24 cellular contexts compared by ENCODE assay signal in the genomic region with DNA sequence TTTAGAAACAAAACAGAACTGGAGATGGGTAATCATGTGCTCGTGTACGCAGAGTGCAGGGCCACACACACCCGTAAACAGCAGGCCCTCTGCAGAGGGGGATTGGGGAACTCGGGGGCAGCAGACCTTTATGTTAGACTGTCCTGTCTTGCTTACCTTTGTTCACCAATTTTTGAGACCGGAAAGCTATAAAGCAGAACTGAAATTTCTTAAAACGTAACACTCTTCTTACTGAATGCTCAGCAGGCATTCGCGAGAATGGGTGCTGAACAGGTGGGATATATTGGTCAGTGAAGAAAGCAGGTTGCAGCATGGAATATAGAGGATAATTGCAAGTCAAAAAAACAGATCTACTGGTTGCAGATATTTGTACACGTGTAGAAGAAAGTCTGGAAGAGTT.
"Had no signal": no experiment of that assay in that cellular context is flagged by ENCODE, and none has a peak within 500 bp of the region (broad histone marks: within the 10 kb centered on the region; RNA-seq: fewer than 3 reads in every experiment).

No MANE protein-coding gene starts in this region.

- H3K36me3 Mint-ChIP-seq: activated CD8-positive, alpha-beta memory T cell treated with anti-CD3 and anti-CD28 coated beads, Interleukin-2, amount 10 ng/mL, durations not matched to agents 7 days and 5 days; activated naive CD4-positive, alpha-beta T cell treated with anti-CD3 and anti-CD28 coated beads, Interleukin-2, amount 50 U/mL, for 72 hours; natural killer cell treated with Interleukin-12 subunit alpha and Interleukin-12 subunit beta and Interleukin-15 and Interleukin-18, amount 100 ng/mL, for 72 hours; type B pancreatic cell had no signal

- H3K4me3 Mint-ChIP-seq: activated B cell treated with CpG ODN at 0.5 μM for 24 hours; activated CD8-positive, alpha-beta memory T cell treated with anti-CD3 and anti-CD28 coated beads, Interleukin-2, amount 10 ng/mL, durations not matched to agents 7 days and 5 days; activated CD8-positive, alpha-beta T cell treated with anti-CD3 and anti-CD28 coated beads for 36 hours; activated T-cell treated with anti-CD3 and anti-CD28 coated beads, Interleukin-2, amount 50 U/mL, for 72 hours; endodermal cell; natural killer cell treated with Interleukin-12 subunit alpha and Interleukin-12 subunit beta and Interleukin-15 and Interleukin-18, amount 100 ng/mL, for 72 hours; stimulated activated naive CD8-positive, alpha-beta T cell treated with anti-CD3 and anti-CD28 coated beads, Interleukin-15, Interleukin-2, amounts not matched to agents 100 ng/mL and 50 ng/mL, for 24 hours; T-helper 2 cell treated with Interferon-gamma antibody and Interleukin-4, amounts not matched to agents 5 μg/mL and 100 μg/mL, for 36 hours; type B pancreatic cell had no signal

- H3K4me3 ChIP-seq: breast epithelium, heart left ventricle, lower lobe of right lung, mucosa of descending colon, ovary, right lobe of liver, thoracic aorta had no signal

- H3K9me3 ChIP-seq: breast epithelium, lower lobe of right lung, mucosa of descending colon, ovary, right lobe of liver, thoracic aorta had no signal

- H3K9me3 Mint-ChIP-seq: activated B cell treated with CpG ODN at 0.5 μM for 24 hours; activated CD8-positive, alpha-beta T cell treated with anti-CD3 and anti-CD28 coated beads for 36 hours; activated naive CD4-positive, alpha-beta T cell treated with anti-CD3 and anti-CD28 coated beads, Interleukin-2, amount 50 U/mL, for 72 hours; activated T-cell treated with anti-CD3 and anti-CD28 coated beads, Interleukin-2, amount 50 U/mL, for 72 hours; endodermal cell; natural killer cell treated with Interleukin-12 subunit alpha and Interleukin-12 subunit beta and Interleukin-15 and Interleukin-18, amount 100 ng/mL, for 72 hours; T-helper 2 cell treated with Interferon-gamma antibody and Interleukin-4, amounts not matched to agents 5 μg/mL and 100 μg/mL, for 36 hours; type B pancreatic cell had no signal

- H3K36me3 ChIP-seq: breast epithelium, heart left ventricle, lower lobe of right lung, ovary, right lobe of liver, thoracic aorta had no signal

- H3K27me3 ChIP-seq: ovary, right lobe of liver had no signal

- H3K27ac ChIP-seq: breast epithelium, heart left ventricle, lower lobe of right lung, ovary, right lobe of liver, thoracic aorta had no signal

- H3K4me1 ChIP-seq: breast epithelium, heart left ventricle, lower lobe of right lung, right lobe of liver had no signal

- H3K4me1 Mint-ChIP-seq: activated B cell treated with CpG ODN at 0.5 μM for 24 hours had no signal

- DNase-seq: activated B cell treated with CpG ODN at 0.5 μM for 24 hours; activated CD4-positive, alpha-beta T cell treated with anti-CD3 and anti-CD28 coated beads, Interleukin-2, amount 50 U/mL, for 1 hour; activated CD8-positive, alpha-beta memory T cell treated with anti-CD3 and anti-CD28 coated beads, Interleukin-2, amount 10 ng/mL, durations not matched to agents 7 days and 5 days; activated CD8-positive, alpha-beta T cell treated with anti-CD3 and anti-CD28 coated beads for 36 hours; activated naive CD4-positive, alpha-beta T cell; activated T-cell treated with anti-CD3 and anti-CD28 coated beads, Interleukin-2, amount 50 U/mL, for 72 hours; central memory CD4-positive, alpha-beta T cell; endodermal cell; foreskin fibroblast; heart left ventricle; lower lobe of right lung; mucosa of descending colon; ovary; right lobe of liver; stimulated activated CD4-positive, alpha-beta T cell treated with anti-CD3 and anti-CD28 coated beads, Interleukin-4, amount 100 ng/mL, for 1 hour had no signal

- ATAC-seq: activated CD8-positive, alpha-beta memory T cell treated with anti-CD3 and anti-CD28 coated beads, Interleukin-2, amount 10 ng/mL, durations not matched to agents 7 days and 5 days; activated CD8-positive, alpha-beta T cell treated with anti-CD3 and anti-CD28 coated beads for 36 hours; activated naive CD4-positive, alpha-beta T cell treated with anti-CD3 and anti-CD28 coated beads, Interleukin-2, amount 50 U/mL, for 72 hours; activated T-cell treated with anti-CD3 and anti-CD28 coated beads, Interleukin-2, amount 50 U/mL, for 72 hours; esophagus mucosa; heart left ventricle; lower lobe of right lung; mucosa of descending colon; natural killer cell treated with Interleukin-12 subunit alpha and Interleukin-12 subunit beta and Interleukin-15 and Interleukin-18, amount 100 ng/mL, for 72 hours; right lobe of liver had no signal

- H3K27ac Mint-ChIP-seq: activated B cell treated with CpG ODN at 0.5 μM for 24 hours; activated CD8-positive, alpha-beta memory T cell treated with anti-CD3 and anti-CD28 coated beads, Interleukin-2, amount 10 ng/mL, durations not matched to agents 7 days and 5 days; activated CD8-positive, alpha-beta T cell treated with anti-CD3 and anti-CD28 coated beads for 36 hours; activated naive CD4-positive, alpha-beta T cell treated with anti-CD3 and anti-CD28 coated beads, Interleukin-2, amount 50 U/mL, for 72 hours; activated T-cell treated with anti-CD3 and anti-CD28 coated beads, Interleukin-2, amount 50 U/mL, for 72 hours; endodermal cell; natural killer cell treated with Interleukin-12 subunit alpha and Interleukin-12 subunit beta and Interleukin-15 and Interleukin-18, amount 100 ng/mL, for 72 hours; progenitor cell of endocrine pancreas; stimulated activated naive CD8-positive, alpha-beta T cell treated with anti-CD3 and anti-CD28 coated beads, Interleukin-15, Interleukin-2, amounts not matched to agents 100 ng/mL and 50 ng/mL, for 24 hours; T-helper 2 cell treated with Interferon-gamma antibody and Interleukin-4, amounts not matched to agents 5 μg/mL and 100 μg/mL, for 36 hours; type B pancreatic cell had no signal
